In genomic region chr1:24203404-24203803, GRCh38 we compare ENCODE assay signal across 9 cellular contexts. TPM values are rescaled to one million over a fixed set of nuclear protein-coding genes. Genes with fewer than 3 reads are reported as not detected.
DNase-seq lines count a peak whose midpoint lies in the region; ATAC-seq lines count a peak whose summit lies in the region.
"Had no signal": no experiment of that assay in that cellular context is flagged by ENCODE, and none has a peak within 500 bp of the region (broad histone marks: within the 10 kb centered on the region; RNA-seq: fewer than 3 reads in every experiment).

No MANE protein-coding gene starts in this region.

- H3K9me3 Mint-ChIP-seq in activated CD4-positive, alpha-beta memory T cell treated with anti-CD3 and anti-CD28 coated beads for 36 hours: no peaks in the 10 kb centered on the region
- H3K9me3 Mint-ChIP-seq in stimulated activated memory B cell treated with anti-CD40 and anti-IgM and Interleukin-4, amounts not matched to agents 10 μg/mL and 1 μg/mL and 100 μg/mL, for 72 hours: no peaks in the 10 kb centered on the region

- peaks cover 23% of the 10 kb centered on the region for H3K4me1 Mint-ChIP-seq in activated CD4-positive, alpha-beta memory T cell treated with anti-CD3 and anti-CD28 coated beads for 36 hours (ENCODE audit: low read depth)
- H3K4me1 Mint-ChIP-seq in stimulated activated memory B cell treated with anti-CD40 and anti-IgM and Interleukin-4, amounts not matched to agents 10 μg/mL and 1 μg/mL and 100 μg/mL, for 72 hours: peaks cover 36% of the 10 kb centered on the region

- H3K4me3 Mint-ChIP-seq in activated CD4-positive, alpha-beta memory T cell treated with anti-CD3 and anti-CD28 coated beads for 36 hours: no peak overlapping the region
- peak overlapping the region; percentile 3 for H3K4me3 Mint-ChIP-seq in stimulated activated memory B cell treated with anti-CD40 and anti-IgM and Interleukin-4, amounts not matched to agents 10 μg/mL and 1 μg/mL and 100 μg/mL, for 72 hours

- POLR2A ChIA-PET in activated CD4-positive, alpha-beta memory T cell treated with anti-CD3 and anti-CD28 coated beads for 36 hours (lab: Charles Lee): no interaction called here

- CTCF ChIA-PET in activated CD4-positive, alpha-beta memory T cell treated with anti-CD3 and anti-CD28 coated beads for 36 hours (lab: Charles Lee): interaction anchor here (0.6 to 4.3 kb wide), 6 partner anchors 105 to 432 kb away, joined by 3 to 59 read pairs (median 3); no protein-coding TSS in a partner anchor

- no peaks in the 10 kb centered on the region for H3K36me3 Mint-ChIP-seq in activated CD4-positive, alpha-beta memory T cell treated with anti-CD3 and anti-CD28 coated beads for 36 hours
- H3K36me3 Mint-ChIP-seq in stimulated activated memory B cell treated with anti-CD40 and anti-IgM and Interleukin-4, amounts not matched to agents 10 μg/mL and 1 μg/mL and 100 μg/mL, for 72 hours: no peaks in the 10 kb centered on the region

- H3K27ac Mint-ChIP-seq in activated CD4-positive, alpha-beta memory T cell treated with anti-CD3 and anti-CD28 coated beads for 36 hours: no peak overlapping the region
- H3K27ac Mint-ChIP-seq in stimulated activated memory B cell treated with anti-CD40 and anti-IgM and Interleukin-4, amounts not matched to agents 10 μg/mL and 1 μg/mL and 100 μg/mL, for 72 hours: peak overlapping the region; percentile 51

- H3K27me3 Mint-ChIP-seq in activated CD4-positive, alpha-beta memory T cell treated with anti-CD3 and anti-CD28 coated beads for 36 hours: peaks cover 3% of the 10 kb centered on the region
- H3K27me3 Mint-ChIP-seq in stimulated activated memory B cell treated with anti-CD40 and anti-IgM and Interleukin-4, amounts not matched to agents 10 μg/mL and 1 μg/mL and 100 μg/mL, for 72 hours: no peaks in the 10 kb centered on the region

- intact Hi-C loops in activated CD4-positive, alpha-beta memory T cell treated with anti-CD3 and anti-CD28 coated beads for 36 hours (cut with micrococcal nuclease): no loop called here

- ATAC-seq in HG03060 (IDR thresholded peaks at IDR 0.05; ENCODE audit: low read depth, unreplicated experiment): peak; percentile 74
- peak; percentile 85 for ATAC-seq in stimulated activated memory B cell treated with anti-CD40 and anti-IgM and Interleukin-4, amounts not matched to agents 10 μg/mL and 1 μg/mL and 100 μg/mL, for 72 hours
- ATAC-seq in HG03565 (IDR thresholded peaks at IDR 0.05; ENCODE audit: unreplicated experiment): no peak

- DNase-seq in activated T-cell treated with anti-CD3 and anti-CD28 coated beads, Interleukin-2, amount 50 U/mL, for 48 hours: peak; percentile 52 to 59
- DNase-seq in activated T-cell treated with anti-CD3 and anti-CD28 coated beads for 4 hours (no peak), midbrain (lab: John Stamatoyannopoulos, UW) (no peak), KG1 (lab: John Stamatoyannopoulos, UW) (no peak)
- peak; percentile 64 for DNase-seq in activated CD4-positive, alpha-beta memory T cell treated with anti-CD3 and anti-CD28 coated beads for 36 hours
- DNase-seq: NCI-H345 had no signal

RNA-seq across cellular contexts. Expression of gene IFNLR1, which starts 16.3 kb away (rescaled TPM):
- total RNA-seq in activated CD4-positive, alpha-beta memory T cell treated with anti-CD3 and anti-CD28 coated beads for 36 hours: 1 to 10 TPM; 6.2 to 10.0 TPM

Comparison
In these comparisons a context has a peak if more than half of its experiments do, and no peak if none do; other contexts are left out.
1. DNase-seq: peak in activated T-cell treated with anti-CD3 and anti-CD28 coated beads, Interleukin-2, amount 50 U/mL, for 48 hours (2 of 2) and activated CD4-positive, alpha-beta memory T cell treated with anti-CD3 and anti-CD28 coated beads for 36 hours (single experiment); none in activated T-cell treated with anti-CD3 and anti-CD28 coated beads for 4 hours (single experiment), midbrain (single experiment) and KG1 (single experiment).